8 cellular contexts compared by ENCODE assay signal in the genomic region with DNA sequence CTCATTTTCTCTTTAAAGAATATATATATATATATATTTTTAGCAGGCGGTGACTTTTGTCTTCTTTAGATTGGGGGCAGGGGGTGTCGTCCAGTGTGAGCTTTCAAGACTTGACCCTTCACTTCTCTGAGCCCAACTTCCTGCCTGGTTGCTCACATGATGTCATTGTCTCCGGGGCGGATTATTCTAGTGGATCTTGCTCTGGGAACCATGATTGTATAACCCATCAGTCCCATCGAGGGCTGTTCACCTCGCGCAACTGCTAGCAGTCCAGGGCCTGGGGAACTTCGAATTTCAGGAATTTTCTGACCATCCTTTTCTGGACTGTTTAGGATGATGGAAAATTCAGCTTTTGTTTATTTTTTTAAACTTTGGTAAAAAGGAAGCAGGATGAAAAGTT. TPM values are rescaled to one million over a fixed set of nuclear protein-coding genes. Genes with fewer than 3 reads are reported as not detected.
DNase-seq lines count a peak whose midpoint lies in the region; ATAC-seq and TF ChIP-seq lines count a peak whose summit lies in the region.

No MANE protein-coding gene starts in this region.

- ATAC-seq in HG02981 (IDR thresholded peaks at IDR 0.05; ENCODE audit: unreplicated experiment), result peak; percentile 35
- peak; percentile 54 for ATAC-seq in left ventricle myocardium superior
- no peak for ATAC-seq in HG03469 (IDR thresholded peaks at IDR 0.05; ENCODE audit: unreplicated experiment)

- peak overlapping the region; percentile 95 for H3K4me3 ChIP-seq in ACC112 (ENCODE audit: low read depth, low read length)
- H3K4me3 ChIP-seq in GM06990 (replicated peaks; ENCODE audit: low read depth, low read length), result peak overlapping the region; percentile 86
- H3K4me3 ChIP-seq in adrenal gland, result peak overlapping the region in 2 of 4 donors; percentile 39 to 98
- peak overlapping the region; percentile 95 to 99 for H3K4me3 ChIP-seq in prostate gland

- H3K4me1 ChIP-seq in ACC112 (ENCODE audit: control insufficient read depth, insufficient read depth, low read length, unreplicated experiment) (peaks cover 51% of the 10 kb centered on the region), adrenal gland (replicated peaks in 1 of 2) (peaks cover 0 to 51% of the 10 kb centered on the region in 2 donors), prostate gland (replicated peaks) (no peaks in the 10 kb centered on the region)

- no peaks in the 10 kb centered on the region for H3K36me3 ChIP-seq in ACC112 (ENCODE audit: insufficient read depth, low read length)
- H3K36me3 ChIP-seq in GM06990 (ENCODE audit: control insufficient read depth, insufficient read depth, low read length), result no peaks in the 10 kb centered on the region
- H3K36me3 ChIP-seq in adrenal gland (replicated peaks in 1 of 2), result no peaks in the 10 kb centered on the region
- H3K36me3 ChIP-seq in prostate gland, result no peaks in the 10 kb centered on the region

- H3K79me2 ChIP-seq in ACC112 (ENCODE audit: control insufficient read depth, insufficient read depth, low read length, unreplicated experiment), result peaks cover 56% of the 10 kb centered on the region

- no peak for DNase-seq in GM06990 (ENCODE audit: extremely low read depth, insufficient read length)
- peak; percentile 22 for DNase-seq in NCI-H526 treated with DMSO at 0.1 percent for 48 hours (lab: John Stamatoyannopoulos, UW)
- peak; percentile 64 to 86 (median 75) for DNase-seq in adrenal gland
- no peak for DNase-seq in left ventricle myocardium superior
- DNase-seq in prostate gland (ENCODE audit: low spot score), result peak; percentile 57

- no peak overlapping the region for H2AFZ ChIP-seq in ACC112 (ENCODE audit: low read length, unreplicated experiment)

- TF ChIP-seq CTCF in GM06990 (IDR thresholded peaks at IDR 0.05; ENCODE audit: insufficient read depth, low read length, poor library complexity, severe bottlenecking), result no peak
- TF ChIP-seq CTCF in adrenal gland (IDR thresholded peaks at IDR 0.05), result no peak
- TF ChIP-seq CTCF in prostate gland (IDR thresholded peaks at IDR 0.05), result no peak

- TF ChIP-seq POLR2A in adrenal gland (IDR thresholded peaks at IDR 0.05) (peak in 1 of 2 donors; percentile 65), prostate gland (IDR thresholded peaks at IDR 0.05) (peak; percentile 30)

- H3K27ac ChIP-seq in ACC112 (ENCODE audit: low read depth, low read length), result peak overlapping the region; percentile 82
- H3K27ac ChIP-seq in adrenal gland, result peak overlapping the region in 4 of 5 donors; percentile 86 to 97 (median 93)
- H3K27ac ChIP-seq in prostate gland, result peak overlapping the region; percentile 87 to 92

- H3K27me3 ChIP-seq in ACC112 (ENCODE audit: insufficient read depth, low read length) (no peaks in the 10 kb centered on the region), GM06990 (replicated peaks; ENCODE audit: control insufficient read depth, insufficient read depth, low read length) (no peaks in the 10 kb centered on the region), adrenal gland (no peaks in the 10 kb centered on the region), prostate gland (replicated peaks; ENCODE audit: insufficient read depth) (no peaks in the 10 kb centered on the region)

- no peaks in the 10 kb centered on the region for H3K9me3 ChIP-seq in adrenal gland (replicated peaks in 1 of 3)
- H3K9me3 ChIP-seq in prostate gland, result no peaks in the 10 kb centered on the region

- WGBS in adrenal gland, 4 donors, result 6 to 8% (median 7%) methylated on average over 8 of the region's 8 CpGs
- 8% methylated on average over 8 of the region's 8 CpGs for WGBS in prostate gland

- intact Hi-C loops in adrenal gland (cut with DNase I) (loop anchor here (10.0 kb wide), 2 partner anchors 55 to 65 kb away; no protein-coding TSS in a partner anchor), left ventricle myocardium superior (cut with micrococcal nuclease) (loop anchor here (10.0 kb wide), 1 partner anchor 65 kb away; no protein-coding TSS in a partner anchor), prostate gland (cut with DNase I) (loop anchor here (5.0 kb wide), 1 partner anchor 57 kb away; no protein-coding TSS in a partner anchor)

RNA-seq across cellular contexts. Expression of a gene that starts 1.0 kb away (rescaled TPM):
- total RNA-seq in adrenal gland (100 to 1,000 TPM in 2 of 8 donors, 10 to 100 TPM in 6; 72.6 to 154 (median 92.7) TPM), left ventricle myocardium superior (68.4 TPM), prostate gland (10 to 100 TPM; 60.3 to 91.3 TPM)
- 100 to 1,000 TPM in 1 of 3 donors, 10 to 100 TPM in 2; 17.1 to 114 (median 27.6) TPM for polyA plus RNA-seq in adrenal gland

Comparison
In these comparisons a context has a peak if more than half of its experiments do, and no peak if none do; other contexts are left out.
1. DNase-seq: peak in NCI-H526 treated with DMSO at 0.1 percent for 48 hours (single experiment), adrenal gland (7 of 7) and prostate gland (single experiment); none in GM06990 (single experiment) and left ventricle myocardium superior (single experiment).
2. Peak in every context shown above with its lines, with median percentiles within 50 percentile points of each other: H3K27ac ChIP-seq.